Comparison of ENCODE assay signal across 19 cellular contexts in the genomic region with DNA sequence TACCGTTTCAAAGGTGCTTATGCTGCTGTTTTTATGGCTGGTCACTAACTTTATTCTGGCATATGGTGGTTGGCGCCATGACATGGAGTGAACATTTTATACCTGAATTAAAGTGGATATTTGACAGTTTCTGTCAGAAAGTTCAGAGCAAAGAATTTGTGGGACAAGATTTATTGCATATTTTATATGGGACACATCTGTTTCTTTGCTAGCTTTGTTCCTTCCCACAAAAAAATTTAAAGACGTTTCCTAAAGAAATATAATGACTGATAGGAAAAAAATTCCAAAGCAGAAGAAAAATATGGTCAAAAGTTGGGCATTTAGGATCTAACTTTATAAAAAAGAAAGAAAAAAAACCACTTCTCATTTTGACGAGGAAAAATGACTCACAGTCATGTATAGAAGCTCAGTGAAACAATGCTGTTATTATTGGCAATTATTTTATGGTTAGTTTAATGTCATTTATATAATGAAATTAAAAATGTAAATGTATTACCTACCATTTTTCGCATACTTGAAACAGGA.
DNase-seq lines count a peak whose midpoint lies in the region; ATAC-seq and TF ChIP-seq lines count a peak whose summit lies in the region.
"Had no signal": no experiment of that assay in that cellular context is flagged by ENCODE, and none has a peak within 500 bp of the region (broad histone marks: within the 10 kb centered on the region; RNA-seq: fewer than 3 reads in every experiment).

No MANE protein-coding gene starts in this region.

- H3K9me3 Mint-ChIP-seq in HFFc6 (no peaks in the 10 kb centered on the region), chondrocyte (ENCODE audit: low read depth) (no peaks in the 10 kb centered on the region), mesothelial cell of epicardium (no peaks in the 10 kb centered on the region), type B pancreatic cell (no peaks in the 10 kb centered on the region)
- H3K9me3 Mint-ChIP-seq: activated naive CD4-positive, alpha-beta T cell treated with anti-CD3 and anti-CD28 coated beads, Interleukin-2, amount 50 U/mL, for 24 hours; naive thymus-derived CD8-positive, alpha-beta T cell; stimulated activated effector memory CD8-positive, alpha-beta T cell treated with anti-CD3 and anti-CD28 coated beads, Interleukin-12 subunit alpha, Interleukin-12 subunit beta, amount 100 ng/mL, for 72 hours had no signal

- DNase-seq in HFFc6 (no peak), chondrocyte (ENCODE audit: low spot score) (no peak), mesothelial cell of epicardium (ENCODE audit: low spot score in 2 of 2, unreplicated experiment in 2 of 2) (no peak), SW480 (ENCODE audit: low spot score) (no peak), type B pancreatic cell (ENCODE audit: extremely low spot score, unreplicated experiment) (no peak), NCI-H1694 (lab: John Stamatoyannopoulos, UW) (no peak)
- DNase-seq: activated CD4-positive, alpha-beta T cell treated with anti-CD3 and anti-CD28 coated beads for 36 hours; cerebellar nuclear complex; effector CD4-positive, alpha-beta T cell; mesendoderm; naive thymus-derived CD8-positive, alpha-beta T cell; NCI-H446; OCI-M1; SHP77 treated with DMSO at 0.1 percent for 48 hours; T-helper 1 cell had no signal

- TF ChIP-seq CTCF in HFFc6 (IDR thresholded peaks at IDR 0.05): no peak
- TF ChIP-seq CTCF in chondrocyte (IDR thresholded peaks at IDR 0.05): no peak
- no peak for TF ChIP-seq CTCF in mesothelial cell of epicardium (IDR thresholded peaks at IDR 0.05; ENCODE audit: unreplicated experiment)
- TF ChIP-seq CTCF in type B pancreatic cell (conservative IDR thresholded peaks at IDR 0.05): no peak

- no peaks in the 10 kb centered on the region for H3K27me3 Mint-ChIP-seq in HFFc6 (ENCODE audit: insufficient read depth)
- no peaks in the 10 kb centered on the region for H3K27me3 Mint-ChIP-seq in chondrocyte (ENCODE audit: low read depth)
- H3K27me3 Mint-ChIP-seq in mesothelial cell of epicardium (ENCODE audit: low read depth): peaks cover 2% of the 10 kb centered on the region
- H3K27me3 Mint-ChIP-seq in type B pancreatic cell: no peaks in the 10 kb centered on the region
- H3K27me3 Mint-ChIP-seq: activated CD4-positive, alpha-beta T cell treated with anti-CD3 and anti-CD28 coated beads for 36 hours had no signal

- ATAC-seq in GM21390 (IDR thresholded peaks at IDR 0.05; ENCODE audit: unreplicated experiment): no peak
- ATAC-seq: activated CD4-positive, alpha-beta T cell treated with anti-CD3 and anti-CD28 coated beads for 36 hours; GM12878; naive thymus-derived CD8-positive, alpha-beta T cell; stimulated activated effector memory CD8-positive, alpha-beta T cell treated with anti-CD3 and anti-CD28 coated beads, Interleukin-12 subunit alpha, Interleukin-12 subunit beta, amount 100 ng/mL, for 72 hours had no signal

- H3K36me3 Mint-ChIP-seq in HFFc6 (ENCODE audit: low read depth): peaks cover 24% of the 10 kb centered on the region
- no peaks in the 10 kb centered on the region for H3K36me3 Mint-ChIP-seq in chondrocyte (ENCODE audit: low read depth)
- no peaks in the 10 kb centered on the region for H3K36me3 Mint-ChIP-seq in mesothelial cell of epicardium
- no peaks in the 10 kb centered on the region for H3K36me3 Mint-ChIP-seq in type B pancreatic cell
- H3K36me3 Mint-ChIP-seq: activated naive CD4-positive, alpha-beta T cell treated with anti-CD3 and anti-CD28 coated beads, Interleukin-2, amount 50 U/mL, for 24 hours; stimulated activated effector memory CD8-positive, alpha-beta T cell treated with anti-CD3 and anti-CD28 coated beads, Interleukin-12 subunit alpha, Interleukin-12 subunit beta, amount 100 ng/mL, for 72 hours had no signal

- H3K4me1 Mint-ChIP-seq in HFFc6 (ENCODE audit: low read depth) (peaks cover 66% of the 10 kb centered on the region), chondrocyte (ENCODE audit: low read depth) (peaks cover 62% of the 10 kb centered on the region), mesothelial cell of epicardium (peaks cover 17% of the 10 kb centered on the region), type B pancreatic cell (ENCODE audit: unreplicated experiment) (peaks cover 15% of the 10 kb centered on the region)
- H3K4me1 Mint-ChIP-seq: activated CD4-positive, alpha-beta T cell treated with anti-CD3 and anti-CD28 coated beads for 36 hours; activated naive CD4-positive, alpha-beta T cell treated with anti-CD3 and anti-CD28 coated beads, Interleukin-2, amount 50 U/mL, for 24 hours; naive thymus-derived CD8-positive, alpha-beta T cell; stimulated activated effector memory CD8-positive, alpha-beta T cell treated with anti-CD3 and anti-CD28 coated beads, Interleukin-12 subunit alpha, Interleukin-12 subunit beta, amount 100 ng/mL, for 72 hours had no signal

- H3K4me3 Mint-ChIP-seq in HFFc6 (peak overlapping the region; percentile 76), chondrocyte (ENCODE audit: unreplicated experiment) (peak overlapping the region; percentile 61), mesothelial cell of epicardium (no peak overlapping the region), type B pancreatic cell (no peak overlapping the region)
- H3K4me3 Mint-ChIP-seq: activated CD4-positive, alpha-beta T cell treated with anti-CD3 and anti-CD28 coated beads for 36 hours; activated naive CD4-positive, alpha-beta T cell treated with anti-CD3 and anti-CD28 coated beads, Interleukin-2, amount 50 U/mL, for 24 hours; naive thymus-derived CD8-positive, alpha-beta T cell; stimulated activated effector memory CD8-positive, alpha-beta T cell treated with anti-CD3 and anti-CD28 coated beads, Interleukin-12 subunit alpha, Interleukin-12 subunit beta, amount 100 ng/mL, for 72 hours had no signal

- H3K27ac Mint-ChIP-seq in HFFc6 (peak overlapping the region; percentile 94), chondrocyte (ENCODE audit: unreplicated experiment) (peak overlapping the region; percentile 94), mesothelial cell of epicardium (peak overlapping the region; percentile 87), type B pancreatic cell (no peak overlapping the region)
- H3K27ac Mint-ChIP-seq: activated CD4-positive, alpha-beta T cell treated with anti-CD3 and anti-CD28 coated beads for 36 hours; activated naive CD4-positive, alpha-beta T cell treated with anti-CD3 and anti-CD28 coated beads, Interleukin-2, amount 50 U/mL, for 24 hours; naive thymus-derived CD8-positive, alpha-beta T cell; stimulated activated effector memory CD8-positive, alpha-beta T cell treated with anti-CD3 and anti-CD28 coated beads, Interleukin-12 subunit alpha, Interleukin-12 subunit beta, amount 100 ng/mL, for 72 hours had no signal

Comparison
In these comparisons a context has a peak if more than half of its experiments do, and no peak if none do; other contexts are left out.
1. H3K4me3 Mint-ChIP-seq: peak in HFFc6 (single experiment) and chondrocyte (single experiment); none in mesothelial cell of epicardium (single experiment) and type B pancreatic cell (single experiment).